8 cellular contexts compared by ENCODE assay signal in genomic region chr14:61503167-61503801, GRCh38.
A peak's percentile ranks its signal among the peaks of the same experiment; 100 is the strongest.
DNase-seq lines count a peak whose midpoint lies in the region; ATAC-seq and TF ChIP-seq lines count a peak whose summit lies in the region.

No MANE protein-coding gene starts in this region.

- TF ChIP-seq CTCF in tibial artery (IDR thresholded peaks at IDR 0.05) = no peak

- intact Hi-C loops in tibial artery (cut with DNase I; ENCODE audit: low total_unique reads) = no loop called here

- H3K27me3 ChIP-seq in BLaER1 treated with 17β-estradiol and CSF1 and Interleukin-3, amounts not matched to agents 10 nM and 100 nM = no peaks in the 10 kb centered on the region
- H3K27me3 ChIP-seq in tibial artery = no peaks in the 10 kb centered on the region

- H3K4me2 ChIP-seq in BLaER1 treated with 17β-estradiol and CSF1 and Interleukin-3, amounts not matched to agents 10 nM and 100 nM = peak overlapping the region; percentile 49 to 79 (median 71)

- peak overlapping the region; percentile 66 to 81 (median 73) for H3K9ac ChIP-seq in BLaER1 treated with 17β-estradiol and CSF1 and Interleukin-3, amounts not matched to agents 10 nM and 100 nM

- peaks cover 0 to 13% (median 0%) of the 10 kb centered on the region in 11 experiments; a peak in 2 of 22 replicates for H3K36me3 ChIP-seq in BLaER1 treated with 17β-estradiol and CSF1 and Interleukin-3, amounts not matched to agents 10 nM and 100 nM
- no peaks in the 10 kb centered on the region for H3K36me3 ChIP-seq in tibial artery

- peak overlapping the region; percentile 72 to 90 (median 84) for H3K27ac ChIP-seq in BLaER1 treated with 17β-estradiol and CSF1 and Interleukin-3, amounts not matched to agents 10 nM and 100 nM
- H3K27ac ChIP-seq in tibial artery = peak overlapping the region; percentile 54 to 60

- H4K20me1 ChIP-seq in BLaER1 treated with 17β-estradiol and CSF1 and Interleukin-3, amounts not matched to agents 10 nM and 100 nM = no peaks in the 10 kb centered on the region

- peaks cover 56 to 100% (median 71%) of the 10 kb centered on the region in 10 experiments for H3K4me1 ChIP-seq in BLaER1 treated with 17β-estradiol and CSF1 and Interleukin-3, amounts not matched to agents 10 nM and 100 nM
- peaks cover 0 to 42% (median 11%) of the 10 kb centered on the region in 4 donors for H3K4me1 ChIP-seq in tibial artery

- H3K4me3 ChIP-seq in BLaER1 treated with 17β-estradiol and CSF1 and Interleukin-3, amounts not matched to agents 10 nM and 100 nM = peak overlapping the region in 1 of 10 experiments; percentile 1; a peak in 1 of 20 replicates
- no peak overlapping the region for H3K4me3 ChIP-seq in tibial artery

- peaks cover 0 to 12% (median 5%) of the 10 kb centered on the region in 11 experiments; a peak in 7 of 22 replicates for H3K9me3 ChIP-seq in BLaER1 treated with 17β-estradiol and CSF1 and Interleukin-3, amounts not matched to agents 10 nM and 100 nM (replicated peaks in 1 of 11)
- H3K9me3 ChIP-seq in tibial artery = no peaks in the 10 kb centered on the region

- ATAC-seq in GM19467 (IDR thresholded peaks at IDR 0.05; ENCODE audit: unreplicated experiment) (peak; percentile 84), HG03565 (IDR thresholded peaks at IDR 0.05; ENCODE audit: unreplicated experiment) (peak; percentile 58)

- DNase-seq in activated T-helper 1 cell treated with Interleukin-2 at 50 U/mL for 16 hours (ENCODE audit: low read depth) (peak; percentile 31), kidney tubule cell (ENCODE audit: low spot score) (peak; percentile 64), tibial artery (no peak), NCI-H226 (no peak), HuH-7.5 (ENCODE audit: low spot score) (no peak)

Comparison
In these comparisons a context has a peak if more than half of its experiments do, and no peak if none do; other contexts are left out.
1. DNase-seq: peak in activated T-helper 1 cell treated with Interleukin-2 at 50 U/mL for 16 hours (single experiment) and kidney tubule cell (single experiment); none in tibial artery (0 of 2), NCI-H226 (single experiment) and HuH-7.5 (single experiment).